ENCODE assay signal across 1 cellular context in the genomic region with DNA sequence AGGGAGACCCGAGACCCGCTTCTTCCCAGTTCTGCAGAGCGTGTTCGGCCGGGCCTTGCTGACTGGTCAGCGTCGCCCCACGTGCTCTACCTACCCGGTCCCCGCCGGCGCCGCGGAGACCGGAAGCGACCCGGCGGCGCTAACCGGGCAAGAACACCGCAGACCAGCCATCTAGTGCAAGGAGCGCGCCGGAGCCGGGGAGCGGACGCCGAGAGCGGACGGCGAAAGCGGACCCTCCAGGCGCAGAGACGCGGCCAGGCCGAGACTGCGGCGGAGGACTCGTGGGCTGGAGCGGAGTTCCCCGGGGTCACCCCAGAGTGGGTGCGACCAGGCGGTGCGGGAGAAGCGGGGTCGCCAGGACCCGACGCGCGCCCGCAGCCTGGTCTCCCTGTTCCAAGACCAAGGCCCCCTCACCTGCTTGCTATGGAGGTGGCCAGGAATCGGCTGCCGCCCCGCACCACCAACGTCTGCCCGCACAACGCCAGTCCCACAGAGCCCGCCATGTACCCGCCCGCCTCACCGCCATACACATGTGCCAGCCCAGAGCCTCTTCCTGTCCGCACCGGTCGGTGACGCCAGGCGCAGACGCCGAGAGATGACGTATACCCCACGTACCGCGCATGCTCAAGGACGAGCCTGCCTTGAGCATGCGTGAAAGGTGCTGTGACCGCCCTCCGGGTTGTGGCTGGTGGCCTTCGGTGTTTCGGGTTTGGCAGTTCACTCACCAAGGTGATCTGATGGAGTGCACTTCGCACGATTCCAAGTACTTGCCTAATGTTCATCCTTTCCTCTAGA.
TF ChIP-seq lines count a peak whose summit lies in the region.

A gene with protein sequence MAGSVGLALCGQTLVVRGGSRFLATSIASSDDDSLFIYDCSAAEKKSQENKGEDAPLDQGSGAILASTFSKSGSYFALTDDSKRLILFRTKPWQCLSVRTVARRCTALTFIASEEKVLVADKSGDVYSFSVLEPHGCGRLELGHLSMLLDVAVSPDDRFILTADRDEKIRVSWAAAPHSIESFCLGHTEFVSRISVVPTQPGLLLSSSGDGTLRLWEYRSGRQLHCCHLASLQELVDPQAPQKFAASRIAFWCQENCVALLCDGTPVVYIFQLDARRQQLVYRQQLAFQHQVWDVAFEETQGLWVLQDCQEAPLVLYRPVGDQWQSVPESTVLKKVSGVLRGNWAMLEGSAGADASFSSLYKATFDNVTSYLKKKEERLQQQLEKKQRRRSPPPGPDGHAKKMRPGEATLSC (minus strand): TSS at position 547 of the 795 bp plus-strand sequence. CDS start 44 bp downstream, at position 503.

TF ChIP-seq in K562, 482 proteins besides CTCF, POLR2A, EP300 and RAD21 (continued from another document and continues in another):
- TF ChIP-seq ZNF668 (CRISPR knock-in tag; IDR thresholded peaks at IDR 0.05) (no peak), ZNF23 (CRISPR knock-in tag; IDR thresholded peaks at IDR 0.05) (no peak), FOXJ2 (tag; IDR thresholded peaks at IDR 0.05) (no peak), UBTF (IDR thresholded peaks at IDR 0.05; ENCODE audit: borderline replicate concordance in 1 of 2, low read depth in 2 of 2, low read length in 2 of 2) (peak in 1 of 2 experiments; percentile 48; a peak in 1 of 4 replicates), ZNF24 (IDR thresholded peaks at IDR 0.05) (no peak), ZNF655 (CRISPR knock-in tag; IDR thresholded peaks at IDR 0.05) (no peak), CREB5 (CRISPR knock-in tag; IDR thresholded peaks at IDR 0.05) (no peak), ZNF124 (CRISPR knock-in tag; IDR thresholded peaks at IDR 0.05) (no peak), CREB1 (IDR thresholded peaks at IDR 0.05) (peak; percentile 100), CREB1 (CRISPR knock-in tag; IDR thresholded peaks at IDR 0.05) (peak; percentile 100), KAT8 (IDR thresholded peaks at IDR 0.05; ENCODE audit: low read depth) (no peak), U2AF2 (optimal IDR thresholded peaks at IDR 0.05; ENCODE audit: low read depth, low read length) (no peak), AFF1 (IDR thresholded peaks at IDR 0.05; ENCODE audit: low read depth in 1 of 2, partially characterized antibody in 2 of 2) (no peak), HNRNPUL1 (IDR thresholded peaks at IDR 0.05; ENCODE audit: low read length) (no peak), MAX (CRISPR knock-in tag; IDR thresholded peaks at IDR 0.05) (peak; percentile 99), NONO (IDR thresholded peaks at IDR 0.05; ENCODE audit: low read depth in 2 of 2, low read length in 1 of 2) (peak; percentile 81 to 94; a peak in 3 of 4 replicates), TFAP4 (CRISPR knock-in tag; IDR thresholded peaks at IDR 0.05; ENCODE audit: borderline replicate concordance) (peak; percentile 88), FOXO4 (CRISPR knock-in tag; IDR thresholded peaks at IDR 0.05) (0 out of 2 replicates have a peak, but pooled peaks have one; percentile 13), SRSF1 (IDR thresholded peaks at IDR 0.05; ENCODE audit: low read depth, low read length) (peak; percentile 78; the same call in 1 of the 2 replicates), ASH1L (IDR thresholded peaks at IDR 0.05; ENCODE audit: borderline replicate concordance, low read depth, partially characterized antibody) (no peak), TCF3 (CRISPR knock-in tag; IDR thresholded peaks at IDR 0.05) (no peak; the same call in 1 of the 2 replicates), CREB3L1 (IDR thresholded peaks at IDR 0.05; ENCODE audit: borderline replicate concordance, low read depth) (peak; percentile 81)
- TF ChIP-seq, protein P1, sequence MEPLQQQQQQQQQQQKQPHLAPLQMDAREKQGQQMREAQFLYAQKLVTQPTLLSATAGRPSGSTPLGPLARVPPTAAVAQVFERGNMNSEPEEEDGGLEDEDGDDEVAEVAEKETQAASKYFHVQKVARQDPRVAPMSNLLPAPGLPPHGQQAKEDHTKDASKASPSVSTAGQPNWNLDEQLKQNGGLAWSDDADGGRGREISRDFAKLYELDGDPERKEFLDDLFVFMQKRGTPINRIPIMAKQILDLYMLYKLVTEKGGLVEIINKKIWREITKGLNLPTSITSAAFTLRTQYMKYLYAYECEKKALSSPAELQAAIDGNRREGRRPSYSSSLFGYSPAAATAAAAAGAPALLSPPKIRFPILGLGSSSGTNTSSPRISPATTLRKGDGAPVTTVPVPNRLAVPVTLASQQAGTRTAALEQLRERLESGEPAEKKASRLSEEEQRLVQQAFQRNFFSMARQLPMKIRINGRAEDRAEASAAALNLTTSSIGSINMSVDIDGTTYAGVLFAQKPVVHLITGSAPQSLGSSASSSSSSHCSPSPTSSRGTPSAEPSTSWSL (CRISPR knock-in tag; IDR thresholded peaks at IDR 0.05; ENCODE audit: borderline replicate concordance): no peak
